8 cellular contexts compared by ENCODE assay signal in genomic region chr9:97990259-97990658, GRCh38. TPM values are rescaled to one million over a fixed set of nuclear protein-coding genes. Genes with fewer than 3 reads are reported as not detected.
A peak's percentile ranks its signal among the peaks of the same experiment; 100 is the strongest.
DNase-seq lines count a peak whose midpoint lies in the region; ATAC-seq lines count a peak whose summit lies in the region.

No MANE protein-coding gene starts in this region.

- H3K36me3 Mint-ChIP-seq in IgD-negative memory B cell = no peaks in the 10 kb centered on the region

- no peaks in the 10 kb centered on the region for H3K9me3 ChIP-seq in mesodermal cell (ENCODE audit: control insufficient read depth, low read length)

- H3K4me1 ChIP-seq in mesodermal cell (ENCODE audit: control insufficient read depth, insufficient read depth, low read length, poor library complexity, severe bottlenecking) = peaks cover 13% of the 10 kb centered on the region

- H3K4me3 Mint-ChIP-seq in IgD-negative memory B cell = peak overlapping the region in 3 of 4 donors; percentile 14 to 55 (median 35)

- no peak overlapping the region for H3K4me3 ChIP-seq in mesodermal cell (ENCODE audit: extremely low read depth, insufficient read depth, low read length, poor library complexity, severe bottlenecking)

- peak overlapping the region; percentile 72 for H3K27ac ChIP-seq in mesodermal cell (ENCODE audit: low read depth, low read length, severe bottlenecking)

- peaks cover 72 to 81% (median 81%) of the 10 kb centered on the region in 3 donors for H3K4me1 Mint-ChIP-seq in IgD-negative memory B cell

- peak; percentile 44 for DNase-seq in COLO829 (ENCODE audit: low spot score)
- peak; percentile 40 for DNase-seq in amniotic stem cell (lab: John Stamatoyannopoulos, UW)
- no peak for DNase-seq in NCI-H1417 (lab: John Stamatoyannopoulos, UW)
- DNase-seq in NCI-H345 treated with DMSO at 0.1 percent for 48 hours (lab: John Stamatoyannopoulos, UW; ENCODE audit: unreplicated experiment) = no peak

- no peaks in the 10 kb centered on the region for H3K27me3 Mint-ChIP-seq in IgD-negative memory B cell

- peak overlapping the region; percentile 32 to 49 (median 41) for H3K27ac Mint-ChIP-seq in IgD-negative memory B cell

- ATAC-seq in HG03196 (IDR thresholded peaks at IDR 0.05; ENCODE audit: unreplicated experiment) (no peak), HG03159 (IDR thresholded peaks at IDR 0.05; ENCODE audit: unreplicated experiment) (no peak)

- 56 to 58% methylated on average over 1 to 2 of the region's 2 CpGs for WGBS in mesodermal cell (ENCODE audit: insufficient coverage in 2 of 2), 2 experiments

- peaks cover 14% of the 10 kb centered on the region for H3K36me3 ChIP-seq in mesodermal cell (ENCODE audit: control insufficient read depth, insufficient read depth, low read length)

- no peaks in the 10 kb centered on the region for H3K9me3 Mint-ChIP-seq in IgD-negative memory B cell

RNA-seq across cellular contexts. Expression of gene ANP32B, which starts 7.1 kb away (rescaled TPM):
- 87.0 TPM for polyA plus RNA-seq in IgD-negative memory B cell
- polyA plus RNA-seq in mesodermal cell (2013, experiment 1 of 2) = 183 TPM
- polyA plus RNA-seq in mesodermal cell (2013, experiment 2 of 2) = 221 TPM

RNA-seq across cellular contexts. Expression of gene HEMGN, which starts 52.3 kb away (rescaled TPM):
- polyA plus RNA-seq in IgD-negative memory B cell = 0.44 TPM
- not detected for polyA plus RNA-seq in mesodermal cell (2013, experiment 1 of 2)
- not detected for polyA plus RNA-seq in mesodermal cell (2013, experiment 2 of 2)

Comparison
In these comparisons a context has a peak if more than half of its experiments do, and no peak if none do; other contexts are left out.
1. DNase-seq: peak in COLO829 (single experiment) and amniotic stem cell (single experiment); none in NCI-H1417 (0 of 3) and NCI-H345 treated with DMSO at 0.1 percent for 48 hours (single experiment).